Comparison of ENCODE assay signal across 20 cellular contexts in the genomic region with DNA sequence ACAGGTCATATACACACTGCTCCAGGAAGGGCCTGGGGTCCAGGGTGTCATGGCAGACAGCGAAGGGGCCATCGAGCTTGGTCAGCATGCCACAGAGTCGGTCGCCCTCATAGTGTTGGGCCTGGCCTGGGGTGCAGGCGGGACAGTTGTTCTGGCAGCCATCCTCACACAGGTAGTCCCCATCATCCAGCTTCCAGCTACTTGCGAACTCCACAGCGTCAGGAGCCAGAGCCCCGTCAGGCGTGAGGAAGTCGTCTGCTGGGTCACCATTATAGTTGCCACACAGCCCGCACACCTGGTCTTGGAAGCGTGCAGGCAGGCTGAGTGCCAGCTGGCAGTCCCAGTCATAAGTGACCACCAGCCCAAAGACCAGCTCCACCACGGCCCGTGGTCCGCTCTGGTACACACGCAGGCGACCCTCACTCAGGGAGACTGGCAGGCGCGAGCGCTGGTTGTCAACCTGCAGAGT. TPM values are rescaled to one million over a fixed set of nuclear protein-coding genes. Genes with fewer than 3 reads are reported as not detected.
DNase-seq lines count a peak whose midpoint lies in the region; ATAC-seq and TF ChIP-seq lines count a peak whose summit lies in the region.
"Had no signal": no experiment of that assay in that cellular context is flagged by ENCODE, and none has a peak within 500 bp of the region (broad histone marks: within the 10 kb centered on the region; RNA-seq: fewer than 3 reads in every experiment).

No MANE protein-coding gene starts in this region.

- DNase-seq in Karpas-422, result peak; percentile 2
- DNase-seq in endodermal cell, result peak; percentile 31
- no peak for DNase-seq in neuronal stem cell (ENCODE audit: low spot score)
- DNase-seq in upper lobe of right lung, result peak; percentile 61
- no peak for DNase-seq in NCI-H748 (lab: John Stamatoyannopoulos, UW; ENCODE audit: unreplicated experiment)
- DNase-seq in DMS153 treated with DMSO at 0.1 percent for 48 hours (lab: John Stamatoyannopoulos, UW; ENCODE audit: unreplicated experiment), result no peak
- no peak for DNase-seq in Right ventricle myocardium inferior (ENCODE audit: missing footprints)
- DNase-seq: Calu3; CD8-positive, alpha-beta T cell; DMS53; EL; NCI-H1105 treated with DMSO at 0.1 percent for 48 hours; NCI-H1694; NCI-H2081 treated with DMSO at 0.1 percent for 48 hours; NCI-H748 treated with DMSO at 0.1 percent for 48 hours; OCI-M1; SHP77 treated with DMSO at 0.1 percent for 48 hours; SK-N-SH had no signal

- H3K9ac ChIP-seq in Karpas-422 (ENCODE audit: low read length), result no peak overlapping the region
- no peak overlapping the region for H3K9ac ChIP-seq in endodermal cell (ENCODE audit: extremely low read depth, low read length, poor library complexity, severe bottlenecking)
- H3K9ac ChIP-seq in neuronal stem cell (ENCODE audit: low read depth, low read length, poor library complexity), result peak overlapping the region; percentile 60
- H3K9ac ChIP-seq: BLaER1 treated with 17β-estradiol and CSF1 and Interleukin-3, amounts not matched to agents 10 nM and 100 nM; SK-N-SH had no signal

- no peak overlapping the region for H3K4me3 Mint-ChIP-seq in endodermal cell
- H3K4me3 Mint-ChIP-seq: CD8-positive, alpha-beta T cell had no signal

- H3K4me1 Mint-ChIP-seq in endodermal cell, result no peaks in the 10 kb centered on the region

- no peak overlapping the region for H2AK5ac ChIP-seq in neuronal stem cell (ENCODE audit: low read depth, low read length)

- H3K4me2 ChIP-seq in Karpas-422 (ENCODE audit: low read depth, low read length, poor library complexity, severe bottlenecking), result no peak overlapping the region
- no peak overlapping the region for H3K4me2 ChIP-seq in neuronal stem cell (ENCODE audit: insufficient read depth, low read length, poor library complexity, severe bottlenecking)
- H3K4me2 ChIP-seq: SK-N-SH had no signal

- H3K9me3 ChIP-seq in Karpas-422 (ENCODE audit: low read length) (no peaks in the 10 kb centered on the region), endodermal cell (ENCODE audit: control insufficient read depth, low read length) (no peaks in the 10 kb centered on the region), neuronal stem cell (replicated peaks in 1 of 2; ENCODE audit: control insufficient read depth in 2 of 2, insufficient read depth in 1 of 2, low read depth in 1 of 2, low read length in 2 of 2) (no peaks in the 10 kb centered on the region), upper lobe of right lung (no peaks in the 10 kb centered on the region)
- H3K9me3 ChIP-seq: HAP-1, SK-N-SH had no signal

- H2BK120ac ChIP-seq in neuronal stem cell (ENCODE audit: low read depth, low read length), result peak overlapping the region; percentile 76

- H3K36me3 ChIP-seq in Karpas-422 (ENCODE audit: insufficient read depth, low read length), result no peaks in the 10 kb centered on the region
- no peaks in the 10 kb centered on the region for H3K36me3 ChIP-seq in endodermal cell (ENCODE audit: control insufficient read depth, insufficient read depth, low read length)
- H3K36me3 ChIP-seq in neuronal stem cell (replicated peaks in 1 of 2; ENCODE audit: control insufficient read depth in 2 of 2, insufficient read depth in 2 of 2, low read length in 2 of 2), result no peaks in the 10 kb centered on the region
- no peaks in the 10 kb centered on the region for H3K36me3 ChIP-seq in upper lobe of right lung
- H3K36me3 ChIP-seq: HAP-1 had no signal

- peaks cover 5% of the 10 kb centered on the region for H3K27me3 Mint-ChIP-seq in endodermal cell (ENCODE audit: insufficient read depth)

- no peak overlapping the region for H2BK5ac ChIP-seq in neuronal stem cell (ENCODE audit: low read length)

- H3K27ac ChIP-seq in Karpas-422 (ENCODE audit: low read length) (no peak overlapping the region), endodermal cell (ENCODE audit: low read depth, low read length) (no peak overlapping the region), neuronal stem cell (replicated peaks; ENCODE audit: low read length) (no peak overlapping the region), upper lobe of right lung (no peak overlapping the region)
- H3K27ac ChIP-seq: BLaER1 treated with 17β-estradiol and CSF1 and Interleukin-3, amounts not matched to agents 10 nM and 100 nM had no signal

- H4K20me1 ChIP-seq in Karpas-422 (ENCODE audit: insufficient read depth, low read depth, low read length), result no peaks in the 10 kb centered on the region

- H4K91ac ChIP-seq in neuronal stem cell (ENCODE audit: low read depth, low read length, poor library complexity), result no peak overlapping the region

- no peaks in the 10 kb centered on the region for H3K9me3 Mint-ChIP-seq in endodermal cell
- H3K9me3 Mint-ChIP-seq: CD8-positive, alpha-beta T cell had no signal

- H3K23ac ChIP-seq in neuronal stem cell (ENCODE audit: low read depth, low read length, poor library complexity), result peak overlapping the region; percentile 73

- peak overlapping the region; percentile 85 for H2BK15ac ChIP-seq in neuronal stem cell (ENCODE audit: low read length)

- H3K4me1 ChIP-seq in Karpas-422 (ENCODE audit: low read length) (no peaks in the 10 kb centered on the region), endodermal cell (ENCODE audit: control insufficient read depth, insufficient read depth, low read length) (no peaks in the 10 kb centered on the region), neuronal stem cell (ENCODE audit: control insufficient read depth in 2 of 2, insufficient read depth in 1 of 2, low read depth in 1 of 2, low read length in 2 of 2) (no peaks in the 10 kb centered on the region), upper lobe of right lung (no peaks in the 10 kb centered on the region)
- H3K4me1 ChIP-seq: HAP-1 had no signal

- no peaks in the 10 kb centered on the region for H3K9me2 ChIP-seq in Karpas-422 (replicated peaks; ENCODE audit: insufficient read depth, low read length)
- H3K9me2 ChIP-seq: SK-N-SH had no signal

- WGBS in endodermal cell (ENCODE audit: insufficient coverage in 1 of 2, insufficient read length in 1 of 2), 2 experiments, result 94 to 98% methylated on average over 19 to 20 of the region's 20 CpGs
- WGBS in neuronal stem cell (ENCODE audit: extremely low coverage in 2 of 2, insufficient read length in 2 of 2, insufficient replicate concordance in 1 of 2), 2 donors, result no CpG with 5 or more reads among the region's 20 CpGs

- no peaks in the 10 kb centered on the region for H3K79me2 ChIP-seq in Karpas-422 (ENCODE audit: low read length)

- no peak overlapping the region for H4K8ac ChIP-seq in neuronal stem cell (ENCODE audit: low read depth, low read length)

- intact Hi-C loops in upper lobe of right lung (cut with DNase I), result no loop called here
- intact Hi-C loops in Right ventricle myocardium inferior (cut with DNase I), result no loop called here

- no peaks in the 10 kb centered on the region for H3K36me3 Mint-ChIP-seq in endodermal cell (ENCODE audit: low read depth)

- H3K79me1 ChIP-seq in neuronal stem cell (ENCODE audit: low read depth, low read length), result peaks cover 4% of the 10 kb centered on the region

- TF ChIP-seq CTCF in endodermal cell (conservative IDR thresholded peaks at IDR 0.05) (no peak), upper lobe of right lung (IDR thresholded peaks at IDR 0.05) (no peak)

- ATAC-seq in upper lobe of right lung, result no peak
- ATAC-seq in Right ventricle myocardium inferior, result no peak
- ATAC-seq: CD8-positive, alpha-beta T cell had no signal

- H3K27ac Mint-ChIP-seq in endodermal cell, result no peak overlapping the region
- H3K27ac Mint-ChIP-seq: CD8-positive, alpha-beta T cell had no signal

- peak overlapping the region; percentile 83 for H3K18ac ChIP-seq in neuronal stem cell (ENCODE audit: low read length)

- H3K27me3 ChIP-seq in Karpas-422 (ENCODE audit: low read length) (no peaks in the 10 kb centered on the region), endodermal cell (ENCODE audit: control insufficient read depth, insufficient read depth, low read length, poor library complexity, severe bottlenecking) (no peaks in the 10 kb centered on the region), neuronal stem cell (ENCODE audit: control insufficient read depth in 3 of 3, insufficient read depth in 3 of 3, low read depth in 1 of 3, low read length in 3 of 3) (no peaks in the 10 kb centered on the region), upper lobe of right lung (peaks cover 17% of the 10 kb centered on the region)
- H3K27me3 ChIP-seq: BLaER1 treated with 17β-estradiol and CSF1 and Interleukin-3, amounts not matched to agents 10 nM and 100 nM had no signal

- no peak overlapping the region for H2AFZ ChIP-seq in Karpas-422 (ENCODE audit: low read length)
- H2AFZ ChIP-seq in neuronal stem cell (ENCODE audit: low read length), result no peak overlapping the region

- no peak overlapping the region for H2BK12ac ChIP-seq in neuronal stem cell (ENCODE audit: low read length)

- no peak overlapping the region for H3K4me3 ChIP-seq in Karpas-422 (ENCODE audit: low read length)
- H3K4me3 ChIP-seq in endodermal cell (ENCODE audit: low read length), result no peak overlapping the region
- H3K4me3 ChIP-seq in neuronal stem cell (ENCODE audit: low read length in 2 of 2), result no peak overlapping the region
- H3K4me3 ChIP-seq in upper lobe of right lung, result no peak overlapping the region
- H3K4me3 ChIP-seq: BLaER1 treated with 17β-estradiol and CSF1 and Interleukin-3, amounts not matched to agents 10 nM and 100 nM; HAP-1 had no signal

- H3K14ac ChIP-seq in neuronal stem cell (ENCODE audit: low read length), result peak overlapping the region; percentile 82

- no peak overlapping the region for H3K4ac ChIP-seq in neuronal stem cell (ENCODE audit: low read length)

RNA-seq across cellular contexts. Expression of a gene that starts 16.2 kb away (rescaled TPM):
- 0.32 TPM in 1 of 2 replicates, not detected in the other for total RNA-seq in Karpas-422 (2014; rRNA removed; shearing (Covaris generic); ENCODE audit: low replicate concordance)
- total RNA-seq in endodermal cell (under 1 TPM; 0.29 to 0.62 TPM), upper lobe of right lung (10.3 TPM), Right ventricle myocardium inferior (19.5 TPM)
- 0.14 TPM for polyA plus RNA-seq in endodermal cell (2013, experiment 1 of 2)
- 0.33 TPM for polyA plus RNA-seq in endodermal cell (2013, experiment 2 of 2)
- 0.28 TPM for polyA plus RNA-seq in neuronal stem cell (2013, experiment 1 of 2)
- 0.29 TPM for polyA plus RNA-seq in neuronal stem cell (2013, experiment 2 of 2)

RNA-seq across cellular contexts. Expression of a gene that starts 52.7 kb away (rescaled TPM):
- total RNA-seq in Karpas-422 (2014; rRNA removed; shearing (Covaris generic); ENCODE audit: low replicate concordance), result 99.7 and 123 TPM in 2 replicates
- total RNA-seq in endodermal cell (10 to 100 TPM; 88.9 to 96.9 TPM), upper lobe of right lung (60.5 TPM), Right ventricle myocardium inferior (73.6 TPM)
- polyA plus RNA-seq in endodermal cell (2013, experiment 1 of 2), result 90.4 TPM
- polyA plus RNA-seq in endodermal cell (2013, experiment 2 of 2), result 90.5 TPM
- polyA plus RNA-seq in neuronal stem cell (2013, experiment 1 of 2), result 53.0 TPM
- 55.0 TPM for polyA plus RNA-seq in neuronal stem cell (2013, experiment 2 of 2)

Comparison
In these comparisons a context has a peak if more than half of its experiments do, and no peak if none do; other contexts are left out.
1. DNase-seq: peak in Karpas-422 (single experiment), endodermal cell (single experiment) and upper lobe of right lung (single experiment); none in neuronal stem cell (single experiment), NCI-H748 (single experiment), DMS153 treated with DMSO at 0.1 percent for 48 hours (single experiment) and Right ventricle myocardium inferior (single experiment).